ENCODE assay signal across 8 cellular contexts in genomic region chr5:173055042-173055721, GRCh38. TPM values are rescaled to one million over a fixed set of nuclear protein-coding genes. Genes with fewer than 3 reads are reported as not detected.
DNase-seq lines count a peak whose midpoint lies in the region; ATAC-seq, FAIRE-seq and TF ChIP-seq lines count a peak whose summit lies in the region.

No MANE protein-coding gene starts in this region.

- POLR2A ChIA-PET in SK-N-SH (lab: Yijun Ruan, JAX) = no interaction called here

- peak overlapping the region; percentile 95 for H3K4me3 ChIP-seq in SK-N-SH (ENCODE audit: low read depth in 2 of 2, low read length in 1 of 2)
- peak overlapping the region; percentile 65 to 91 (median 78) for H3K4me3 ChIP-seq in keratinocyte (ENCODE audit: control insufficient read depth in 2 of 3, extremely low read depth in 1 of 3, insufficient read depth in 2 of 3, low read depth in 1 of 3, low read length in 3 of 3)

- peaks cover 6% of the 10 kb centered on the region for H3K36me3 Mint-ChIP-seq in activated T-helper 17 cell treated with anti-CD3 and anti-CD28 coated beads, Interleukin-2, amount 50 U/mL, for 72 hours (ENCODE audit: low read depth)

- H3K27me3 Mint-ChIP-seq in activated T-helper 17 cell treated with anti-CD3 and anti-CD28 coated beads, Interleukin-2, amount 50 U/mL, for 72 hours = peaks cover 4% of the 10 kb centered on the region

- H3K27ac ChIP-seq in SK-N-SH (ENCODE audit: low read depth in 2 of 2, low read length in 1 of 2) (0 out of 4 replicates have a peak overlapping the region, but pooled peaks of 1 of the 2 experiments have one; percentile 50), keratinocyte (ENCODE audit: control insufficient read depth, insufficient read depth, low read length) (peak overlapping the region; percentile 35)

- CTCF ChIA-PET in SK-N-SH (lab: Yijun Ruan, JAX) = no interaction called here

- no peak for FAIRE-seq in keratinocyte (lab: Jason Lieb, UNC)

- no peaks in the 10 kb centered on the region for H3K27me3 ChIP-seq in SK-N-SH (ENCODE audit: insufficient read depth)
- no peaks in the 10 kb centered on the region for H3K27me3 ChIP-seq in keratinocyte (ENCODE audit: control insufficient read depth, extremely low read depth, insufficient read depth, low read length)

- no peak for TF ChIP-seq RAD21 in SK-N-SH (IDR thresholded peaks at IDR 0.05; ENCODE audit: low read length)

- H3K4me1 ChIP-seq in SK-N-SH (ENCODE audit: control insufficient read depth in 1 of 2, insufficient read depth in 2 of 2, low read depth in 1 of 2, low read length in 1 of 2) (peaks cover 4 to 15% of the 10 kb centered on the region in 2 experiments; a peak in 3 of 4 replicates), keratinocyte (ENCODE audit: control insufficient read depth, extremely low read depth, insufficient read depth, low read length) (peaks cover 27% of the 10 kb centered on the region)

- whole genome bisulfite sequencing in SK-N-SH (ENCODE audit: low lambda C conversion rate) = 18% methylated on average over 10 of the region's 10 CpGs

- H4K20me1 ChIP-seq in SK-N-SH (ENCODE audit: insufficient read depth) (no peaks in the 10 kb centered on the region; the same call in 1 of the 2 replicates), keratinocyte (ENCODE audit: control insufficient read depth, extremely low read depth, insufficient read depth, low read length) (no peaks in the 10 kb centered on the region)

- H3K36me3 ChIP-seq in SK-N-SH (replicated peaks in 1 of 2; ENCODE audit: control insufficient read depth in 1 of 2, insufficient read depth in 2 of 2, low read length in 1 of 2) (no peaks in the 10 kb centered on the region), keratinocyte (ENCODE audit: control insufficient read depth in 2 of 2, extremely low read depth in 1 of 2, insufficient read depth in 2 of 2, low read length in 2 of 2) (no peaks in the 10 kb centered on the region)

- no peak for ATAC-seq in SK-N-SH treated with all-trans-retinoic acid at 6 μM for 48 hours
- no peak for ATAC-seq in activated T-helper 17 cell treated with anti-CD3 and anti-CD28 coated beads, Interleukin-2, amount 50 U/mL, for 72 hours (replicated peaks)

- peaks cover 26% of the 10 kb centered on the region for H3K79me2 ChIP-seq in SK-N-SH (ENCODE audit: insufficient read depth)
- H3K79me2 ChIP-seq in keratinocyte (ENCODE audit: control insufficient read depth, insufficient read depth, low read length) = peaks cover 3% of the 10 kb centered on the region

- H3K4me1 Mint-ChIP-seq in activated T-helper 17 cell treated with anti-CD3 and anti-CD28 coated beads, Interleukin-2, amount 50 U/mL, for 72 hours = peaks cover 15% of the 10 kb centered on the region

- H3K4me3 Mint-ChIP-seq in activated T-helper 17 cell treated with anti-CD3 and anti-CD28 coated beads, Interleukin-2, amount 50 U/mL, for 72 hours = peak overlapping the region; percentile 91

- H3K4me2 ChIP-seq in SK-N-SH (peak overlapping the region; percentile 95), keratinocyte (ENCODE audit: control insufficient read depth, extremely low read depth, insufficient read depth, low read depth, low read length) (peak overlapping the region; percentile 82)

- no peaks in the 10 kb centered on the region for H3K9me3 Mint-ChIP-seq in activated T-helper 17 cell treated with anti-CD3 and anti-CD28 coated beads, Interleukin-2, amount 50 U/mL, for 72 hours

- TF ChIP-seq CTCF in SK-N-SH (IDR thresholded peaks at IDR 0.05) (no peak), keratinocyte (optimal IDR thresholded peaks at IDR 0.05 in 1 of 3, IDR thresholded peaks at IDR 0.05 in 1 of 3, conservative IDR thresholded peaks at IDR 0.05 in 1 of 3; ENCODE audit: extremely low read depth in 1 of 3, insufficient read depth in 2 of 3, low read length in 3 of 3) (no peak)

- H3F3A ChIP-seq in SK-N-SH (replicated peaks; ENCODE audit: insufficient read depth) = peaks cover 15% of the 10 kb centered on the region

- H3K27ac Mint-ChIP-seq in activated T-helper 17 cell treated with anti-CD3 and anti-CD28 coated beads, Interleukin-2, amount 50 U/mL, for 72 hours = peak overlapping the region; percentile 96

- no peaks in the 10 kb centered on the region for H3K9me1 ChIP-seq in keratinocyte (ENCODE audit: control insufficient read depth, extremely low read depth, insufficient read depth, low read length)

- dilution Hi-C loops in keratinocyte (cut with MboI; ENCODE audit: extremely low pct_ligation_motif_present, low sequenced_read_pairs) = no loop called here

- no peaks in the 10 kb centered on the region for H3K9me2 ChIP-seq in SK-N-SH

- H3K9ac ChIP-seq in SK-N-SH (peak overlapping the region; percentile 60; the same call in 1 of the 2 replicates), keratinocyte (ENCODE audit: control insufficient read depth, extremely low read depth, insufficient read depth, low read length) (peak overlapping the region; percentile 91)

- no peak for TF ChIP-seq EP300 in SK-N-SH (IDR thresholded peaks at IDR 0.05; ENCODE audit: borderline replicate concordance in 1 of 2, low read depth in 1 of 2, low read length in 1 of 2)

- H2AFZ ChIP-seq in SK-N-SH (ENCODE audit: low read depth) = peak overlapping the region; percentile 99
- peak overlapping the region; percentile 72 for H2AFZ ChIP-seq in keratinocyte (ENCODE audit: control insufficient read depth, low read length)

- H3K9me3 ChIP-seq in SK-N-SH (no peaks in the 10 kb centered on the region), keratinocyte (ENCODE audit: control insufficient read depth, low read depth, low read length) (no peaks in the 10 kb centered on the region)

- no peak for DNase-seq in SK-N-SH
- DNase-seq in keratinocyte (ENCODE audit: low read depth, low spot score) = no peak
- peak; percentile 15 for DNase-seq in superior temporal gyrus (ENCODE audit: extremely low spot score)
- no peak for DNase-seq in stimulated activated CD4-positive, alpha-beta T cell treated with anti-CD3 and anti-CD28 coated beads, Interleukin-2, amount 100 ng/mL, for 48 hours
- no peak for DNase-seq in effector CD8-positive, alpha-beta T cell (lab: John Stamatoyannopoulos, UW)
- no peak for DNase-seq in UCSD-AML1 (lab: John Stamatoyannopoulos, UW; ENCODE audit: unreplicated experiment)

TF ChIP-seq in SK-N-SH, 30 proteins besides CTCF, POLR2A, EP300 and RAD21 (continues in another document):
- TF ChIP-seq CHD2 (IDR thresholded peaks at IDR 0.05; ENCODE audit: low read length, partially characterized antibody) = no peak
- no peak for TF ChIP-seq EZH2phosphoT487 (IDR thresholded peaks at IDR 0.05; ENCODE audit: borderline replicate concordance, low read depth)
- TF ChIP-seq IRF3 (IDR thresholded peaks at IDR 0.05; ENCODE audit: low read depth, low read length) = no peak

TF ChIP-seq in SK-N-SH treated with all-trans-retinoic acid at 6 μM for 48 hours, 23 proteins besides CTCF, POLR2A, EP300 and RAD21:
- TF ChIP-seq ESRRG (CRISPR knock-in tag; IDR thresholded peaks at IDR 0.05) (no peak), ZNF8 (CRISPR knock-in tag; IDR thresholded peaks at IDR 0.05) (no peak), ZFP3 (CRISPR knock-in tag; IDR thresholded peaks at IDR 0.05) (no peak), TSHZ2 (CRISPR knock-in tag; IDR thresholded peaks at IDR 0.05) (no peak), ZNF565 (CRISPR knock-in tag; conservative IDR thresholded peaks at IDR 0.05; ENCODE audit: low read depth) (no peak), TCF4 (CRISPR knock-in tag; IDR thresholded peaks at IDR 0.05; ENCODE audit: borderline replicate concordance) (no peak), CSDC2 (CRISPR knock-in tag; IDR thresholded peaks at IDR 0.05) (no peak), OSR1 (CRISPR knock-in tag; IDR thresholded peaks at IDR 0.05) (no peak), SNAI2 (CRISPR knock-in tag; IDR thresholded peaks at IDR 0.05) (no peak)

RNA-seq across cellular contexts. Expression of gene CREBRF, which starts 1.0 kb away (rescaled TPM):
- polyA plus RNA-seq in SK-N-SH (2012; rRNA removed) (2.4 and 3.2 TPM in 2 replicates), keratinocyte (1.8 to 5.0 TPM (median 4.1 TPM) in 3 replicates)
- polyA plus RNA-seq in SK-N-SH (2012; cell fraction: cytosol; rRNA removed) = 2.5 and 2.9 TPM in 2 replicates
- 6.5 and 10.1 TPM in 2 replicates for polyA plus RNA-seq in SK-N-SH (2012; cell fraction: nucleus; rRNA removed)
- total RNA-seq in activated T-helper 17 cell treated with anti-CD3 and anti-CD28 coated beads, Interleukin-2, amount 50 U/mL, for 72 hours = 10 to 100 TPM; 10.5 to 29.5 TPM
- polyA plus RNA-seq in keratinocyte (2011; ENCODE audit: low read depth) = 19.5 TPM
- polyA plus RNA-seq in keratinocyte (2011; cell fraction: cytosol; rRNA removed) = 1.5 and 2.3 TPM in 2 replicates
- 7.1 and 8.1 TPM in 2 replicates for polyA plus RNA-seq in keratinocyte (2011; cell fraction: nucleus; rRNA removed)
- 1.6 and 10.2 TPM in 2 replicates for polyA plus RNA-seq in keratinocyte (2012; ENCODE audit: low replicate concordance)
- polyA minus RNA-seq in keratinocyte = 5.5 to 15.1 TPM (median 8.2 TPM) in 3 replicates
- 1.5 TPM for polyA minus RNA-seq in keratinocyte (2011; cell fraction: cytosol; rRNA and poly(A)+ RNA removed)
- 9.3 and 19.5 TPM in 2 replicates for polyA minus RNA-seq in keratinocyte (2011; cell fraction: nucleus; rRNA and poly(A)+ RNA removed)
